28 cellular contexts compared by ENCODE assay signal in genomic region chr1:183533617-183534174, GRCh38. TPM values are rescaled to one million over a fixed set of nuclear protein-coding genes. Genes with fewer than 3 reads are reported as not detected.
"Had no signal": no experiment of that assay in that cellular context is flagged by ENCODE, and none has a peak within 500 bp of the region (broad histone marks: within the 10 kb centered on the region; RNA-seq: fewer than 3 reads in every experiment).

No MANE protein-coding gene starts in this region.

- H3K4me1 ChIP-seq: heart left ventricle, neural progenitor cell, parathyroid adenoma, spleen, upper lobe of right lung had no signal

- H3K4me1 Mint-ChIP-seq: activated T-helper 17 cell treated with anti-CD3 and anti-CD28 coated beads, Interleukin-2, amount 50 U/mL, for 72 hours; central memory CD8-positive, alpha-beta T cell; mesothelial cell of epicardium; neural progenitor cell; stimulated activated naive CD8-positive, alpha-beta T cell treated with anti-CD3 and anti-CD28 coated beads, Interleukin-15, amount 100 ng/mL, for 72 hours had no signal

- H3K4me3 Mint-ChIP-seq: activated T-helper 17 cell treated with anti-CD3 and anti-CD28 coated beads, Interleukin-2, amount 50 U/mL, for 72 hours; central memory CD8-positive, alpha-beta T cell; mesothelial cell of epicardium; naive thymus-derived CD8-positive, alpha-beta T cell; neural progenitor cell; stimulated activated naive CD8-positive, alpha-beta T cell treated with anti-CD3 and anti-CD28 coated beads, Interleukin-15, amount 100 ng/mL, for 72 hours; T-helper 1 cell treated with Interleukin-12 subunit alpha and Interleukin-12 subunit beta and Interleukin-4 antibody, amounts not matched to agents 30 μg/mL and 1 μg/mL, for 36 hours had no signal

- FAIRE-seq: bronchial epithelial cell had no signal

- H3K27me3 Mint-ChIP-seq: activated T-helper 17 cell treated with anti-CD3 and anti-CD28 coated beads, Interleukin-2, amount 50 U/mL, for 72 hours; central memory CD8-positive, alpha-beta T cell; naive thymus-derived CD8-positive, alpha-beta T cell; stimulated activated naive CD8-positive, alpha-beta T cell treated with anti-CD3 and anti-CD28 coated beads, Interleukin-15, amount 100 ng/mL, for 72 hours had no signal

- H3K9ac ChIP-seq: neural progenitor cell, parathyroid adenoma had no signal

- H3K9me3 ChIP-seq: heart left ventricle, spleen, upper lobe of right lung had no signal

- H3K27ac ChIP-seq: heart left ventricle, neural progenitor cell, parathyroid adenoma, spleen, upper lobe of right lung, VCaP had no signal

- H3K27ac Mint-ChIP-seq: activated T-helper 17 cell treated with anti-CD3 and anti-CD28 coated beads, Interleukin-2, amount 50 U/mL, for 72 hours; mesothelial cell of epicardium; neural progenitor cell; stimulated activated naive CD8-positive, alpha-beta T cell treated with anti-CD3 and anti-CD28 coated beads, Interleukin-15, amount 100 ng/mL, for 72 hours; T-helper 1 cell treated with Interleukin-12 subunit alpha and Interleukin-12 subunit beta and Interleukin-4 antibody, amounts not matched to agents 30 μg/mL and 1 μg/mL, for 36 hours had no signal

- H3K27me3 ChIP-seq: heart left ventricle, neural progenitor cell, spleen, upper lobe of right lung had no signal

- ATAC-seq: activated T-helper 17 cell treated with anti-CD3 and anti-CD28 coated beads, Interleukin-2, amount 50 U/mL, for 72 hours; heart left ventricle; naive thymus-derived CD8-positive, alpha-beta T cell; right cardiac atrium; stimulated activated naive CD8-positive, alpha-beta T cell treated with anti-CD3 and anti-CD28 coated beads, Interleukin-15, amount 100 ng/mL, for 72 hours; upper lobe of right lung had no signal

- H3K9me3 Mint-ChIP-seq: activated T-helper 17 cell treated with anti-CD3 and anti-CD28 coated beads, Interleukin-2, amount 50 U/mL, for 72 hours; central memory CD8-positive, alpha-beta T cell; mesothelial cell of epicardium; naive thymus-derived CD8-positive, alpha-beta T cell; neural progenitor cell; stimulated activated naive CD8-positive, alpha-beta T cell treated with anti-CD3 and anti-CD28 coated beads, Interleukin-15, amount 100 ng/mL, for 72 hours; T-helper 1 cell treated with Interleukin-12 subunit alpha and Interleukin-12 subunit beta and Interleukin-4 antibody, amounts not matched to agents 30 μg/mL and 1 μg/mL, for 36 hours had no signal

- DNase-seq: activated CD4-positive, alpha-beta T cell treated with anti-CD3 and anti-CD28 coated beads for 4 hours; activated CD4-positive, alpha-beta T cell treated with anti-CD3 and anti-CD28 coated beads, Interleukin-2, amount 50 U/mL, for 4 hours; activated CD8-positive, alpha-beta memory T cell treated with anti-CD3 and anti-CD28 coated beads, Interleukin-2, amount 50 U/mL, for 4 hours; activated gamma-delta T cell treated with Interleukin-2 at 50 U/mL for 16 hours; activated naive CD4-positive, alpha-beta T cell treated with anti-CD3 and anti-CD28 coated beads, Interleukin-2, amount 50 U/mL, for 16 hours; activated T-cell treated with anti-CD3 and anti-CD28 coated beads, Interleukin-2, amount 50 U/mL, for 1 hour; effector memory CD4-positive, alpha-beta T cell; heart left ventricle; hypothalamus; naive thymus-derived CD8-positive, alpha-beta T cell; occipital lobe; right cardiac atrium; spleen; stimulated activated CD4-positive, alpha-beta T cell treated with anti-CD3 and anti-CD28 coated beads, Interleukin-4, amount 100 ng/mL, for 1 hour; stimulated activated naive CD8-positive, alpha-beta T cell treated with anti-CD3 and anti-CD28 coated beads, Interleukin-15, amount 100 ng/mL, for 72 hours; substantia nigra; SW 1271; T-helper 9 cell; upper lobe of right lung had no signal

- H3K4me3 ChIP-seq: heart left ventricle, neural progenitor cell, spleen, upper lobe of right lung had no signal

RNA-seq across cellular contexts. Expression of gene NCF2, which starts 56.6 kb away (rescaled TPM):
- total RNA-seq: dermis microvascular lymphatic vessel endothelial cell, mesothelial cell of epicardium had no signal
